ENCODE assay signal across 36 cellular contexts in genomic region chr2:218726004-218726574, GRCh38. TPM values are rescaled to one million over a fixed set of nuclear protein-coding genes. Genes with fewer than 3 reads are reported as not detected.
"Had no signal": no experiment of that assay in that cellular context is flagged by ENCODE, and none has a peak within 500 bp of the region (broad histone marks: within the 10 kb centered on the region; RNA-seq: fewer than 3 reads in every experiment).

No MANE protein-coding gene starts in this region.

- H3K9me3 ChIP-seq: body of pancreas had no signal

- ATAC-seq: activated CD8-positive, alpha-beta T cell treated with anti-CD3 and anti-CD28 coated beads for 36 hours; activated naive CD4-positive, alpha-beta T cell treated with anti-CD3 and anti-CD28 coated beads, Interleukin-2, amount 50 U/mL, for 72 hours; activated T-cell treated with anti-CD3 and anti-CD28 coated beads, Interleukin-2, amount 50 U/mL, for 4 hours; activated T-cell treated with anti-CD3 and anti-CD28 coated beads, Interleukin-2, amount 50 U/mL, for 72 hours; activated T-helper 17 cell treated with anti-CD3 and anti-CD28 coated beads, Interleukin-2, amount 50 U/mL, for 72 hours; body of pancreas had no signal

- H3K4me3 Mint-ChIP-seq: activated B cell treated with CpG ODN at 0.5 μM for 24 hours; activated CD4-positive, alpha-beta memory T cell treated with anti-CD3 and anti-CD28 coated beads for 36 hours; activated CD4-positive, alpha-beta T cell treated with anti-CD3 and anti-CD28 coated beads, Interleukin-2, amount 10 ng/mL, durations not matched to agents 24 days and 14 days; activated CD8-positive, alpha-beta T cell treated with anti-CD3 and anti-CD28 coated beads for 36 hours; activated naive CD4-positive, alpha-beta T cell treated with anti-CD3 and anti-CD28 coated beads for 36 hours; activated naive CD8-positive, alpha-beta T cell treated with anti-CD3 and anti-CD28 coated beads for 36 hours; activated T-cell treated with anti-CD3 and anti-CD28 coated beads, Interleukin-2, amount 50 U/mL, for 4 hours; activated T-cell treated with anti-CD3 and anti-CD28 coated beads, Interleukin-2, amount 50 U/mL, for 72 hours; activated T-helper 1 cell treated with anti-CD3 and anti-CD28 coated beads, Interleukin-12 subunit alpha, Interleukin-12 subunit beta, Interleukin-2, Interleukin-4 antibody, amounts not matched to agents 30 ng/mL and 10 ng/mL and 1 ng/mL, durations not matched to agents 14 hours and 24 hours and 36 hours; activated T-helper 17 cell treated with anti-CD3 and anti-CD28 coated beads, Interleukin-2, amount 50 U/mL, for 72 hours; T-helper 2 cell treated with Interferon-gamma antibody and Interleukin-4, amounts not matched to agents 5 μg/mL and 100 μg/mL, for 36 hours had no signal

- H3K36me3 ChIP-seq: adrenal gland, brain microvascular endothelial cell, breast epithelium had no signal

- H3K9me3 Mint-ChIP-seq: activated CD4-positive, alpha-beta T cell treated with anti-CD3 and anti-CD28 coated beads, Interleukin-2, amount 10 ng/mL, durations not matched to agents 24 days and 14 days had no signal

- H3K27ac ChIP-seq: adrenal gland, body of pancreas, brain microvascular endothelial cell, breast epithelium, VCaP had no signal

- H3K27me3 Mint-ChIP-seq: activated B cell treated with CpG ODN at 0.5 μM for 24 hours; activated CD4-positive, alpha-beta memory T cell treated with anti-CD3 and anti-CD28 coated beads for 36 hours; activated CD4-positive, alpha-beta T cell treated with anti-CD3 and anti-CD28 coated beads, Interleukin-2, amount 10 ng/mL, durations not matched to agents 24 days and 14 days; activated CD8-positive, alpha-beta T cell treated with anti-CD3 and anti-CD28 coated beads for 36 hours; activated naive CD8-positive, alpha-beta T cell treated with anti-CD3 and anti-CD28 coated beads for 36 hours; activated T-helper 17 cell treated with anti-CD3 and anti-CD28 coated beads, Interleukin-2, amount 50 U/mL, for 72 hours had no signal

- H3K27me3 ChIP-seq: adrenal gland, body of pancreas, brain microvascular endothelial cell, breast epithelium had no signal

- H3K4me3 ChIP-seq: adrenal gland, body of pancreas, breast epithelium had no signal

- DNase-seq: activated B cell treated with CpG ODN at 0.5 μM for 24 hours; activated CD4-positive, alpha-beta memory T cell treated with anti-CD3 and anti-CD28 coated beads for 36 hours; activated CD4-positive, alpha-beta T cell treated with anti-CD3 and anti-CD28 coated beads for 4 hours; activated CD4-positive, alpha-beta T cell treated with anti-CD3 and anti-CD28 coated beads, Interleukin-2, amount 10 ng/mL, durations not matched to agents 24 days and 14 days; activated CD4-positive, alpha-beta T cell treated with anti-CD3 and anti-CD28 coated beads, Interleukin-2, amount 50 U/mL, for 1 hour; activated CD4-positive, alpha-beta T cell treated with anti-CD3 and anti-CD28 coated beads, Interleukin-2, amount 50 U/mL, for 4 hours; activated CD4-positive, CD25-positive, alpha-beta regulatory T cell treated with anti-CD3 and anti-CD28 coated beads, Interleukin-2, amount 50 U/mL, for 72 hours; activated CD8-positive, alpha-beta memory T cell treated with anti-CD3 and anti-CD28 coated beads, Interleukin-2, amount 50 U/mL, for 4 hours; activated CD8-positive, alpha-beta T cell treated with anti-CD3 and anti-CD28 coated beads for 36 hours; activated effector memory CD4-positive, alpha-beta T cell treated with anti-CD3 and anti-CD28 coated beads, Interleukin-2, amount 50 U/mL, for 16 hours; activated gamma-delta T cell treated with Interleukin-2 at 50 U/mL for 16 hours; activated naive CD4-positive, alpha-beta T cell; activated naive CD4-positive, alpha-beta T cell treated with anti-CD3 and anti-CD28 coated beads for 36 hours; activated naive CD4-positive, alpha-beta T cell treated with anti-CD3 and anti-CD28 coated beads, Interleukin-2, amount 50 U/mL, for 16 hours; activated naive CD8-positive, alpha-beta T cell treated with anti-CD3 and anti-CD28 coated beads for 36 hours; activated T-cell treated with anti-CD3 and anti-CD28 coated beads for 4 hours; activated T-cell treated with anti-CD3 and anti-CD28 coated beads, Interleukin-2, amount 50 U/mL, for 1 hour; activated T-cell treated with anti-CD3 and anti-CD28 coated beads, Interleukin-2, amount 50 U/mL, for 4 hours; activated T-cell treated with anti-CD3 and anti-CD28 coated beads, Interleukin-2, amount 50 U/mL, for 72 hours; adrenal gland; amniotic stem cell; aorta; body of pancreas; brain microvascular endothelial cell; central memory CD4-positive, alpha-beta T cell; T-helper 2 cell; T-helper 9 cell had no signal

- H3K27ac Mint-ChIP-seq: activated B cell treated with CpG ODN at 0.5 μM for 24 hours; activated CD4-positive, alpha-beta memory T cell treated with anti-CD3 and anti-CD28 coated beads for 36 hours; activated CD4-positive, alpha-beta T cell treated with anti-CD3 and anti-CD28 coated beads, Interleukin-2, amount 10 ng/mL, durations not matched to agents 24 days and 14 days; activated CD8-positive, alpha-beta T cell treated with anti-CD3 and anti-CD28 coated beads for 36 hours; activated naive CD4-positive, alpha-beta T cell treated with anti-CD3 and anti-CD28 coated beads for 36 hours; activated naive CD4-positive, alpha-beta T cell treated with anti-CD3 and anti-CD28 coated beads, Interleukin-2, amount 50 U/mL, for 72 hours; activated naive CD8-positive, alpha-beta T cell treated with anti-CD3 and anti-CD28 coated beads for 36 hours; activated T-cell treated with anti-CD3 and anti-CD28 coated beads, Interleukin-2, amount 50 U/mL, for 72 hours; activated T-helper 1 cell treated with anti-CD3 and anti-CD28 coated beads, Interleukin-12 subunit alpha, Interleukin-12 subunit beta, Interleukin-2, Interleukin-4 antibody, amounts not matched to agents 30 ng/mL and 10 ng/mL and 1 ng/mL, durations not matched to agents 14 hours and 24 hours and 36 hours; activated T-helper 17 cell treated with anti-CD3 and anti-CD28 coated beads, Interleukin-2, amount 50 U/mL, for 72 hours; T-helper 2 cell treated with Interferon-gamma antibody and Interleukin-4, amounts not matched to agents 5 μg/mL and 100 μg/mL, for 36 hours had no signal

- FAIRE-seq: astrocyte, TTC549 had no signal

- H3K4me1 ChIP-seq: breast epithelium had no signal

RNA-seq across cellular contexts. Expression of gene CYP27A1, which starts 55.9 kb away (rescaled TPM):
- total RNA-seq: activated CD8-positive, alpha-beta memory T cell treated with anti-CD3 and anti-CD28 coated beads for 36 hours; activated naive CD4-positive, alpha-beta T cell treated with anti-CD3 and anti-CD28 coated beads for 36 hours; activated naive CD8-positive, alpha-beta T cell treated with anti-CD3 and anti-CD28 coated beads for 36 hours had no signal
